ENCODE assay signal across 13 cellular contexts in genomic region chr5:72160299-72160698, GRCh38. TPM values are rescaled to one million over a fixed set of nuclear protein-coding genes. Genes with fewer than 3 reads are reported as not detected.
DNase-seq lines count a peak whose midpoint lies in the region; ATAC-seq and TF ChIP-seq lines count a peak whose summit lies in the region.
"Had no signal": no experiment of that assay in that cellular context is flagged by ENCODE, and none has a peak within 500 bp of the region (broad histone marks: within the 10 kb centered on the region; RNA-seq: fewer than 3 reads in every experiment).

No MANE protein-coding gene starts in this region.

- CTCF ChIA-PET in AG04449 (lab: Yijun Ruan, JAX): interaction anchor here (1.3 to 1.6 kb wide), 2 partner anchors 10 to 15 kb away, joined by 3 to 5 read pairs; no protein-coding TSS in a partner anchor

- POLR2A ChIA-PET in AG04449 (lab: Yijun Ruan, JAX): no interaction called here

- no peak for TF ChIP-seq CTCF in AG04449 (IDR thresholded peaks at IDR 0.05; ENCODE audit: insufficient read depth, low read length, missing control alignments)

- no peak overlapping the region for H3K4me3 ChIP-seq in AG04449 (ENCODE audit: low read depth, low read length)
- H3K4me3 ChIP-seq: GM12878, PC-9 had no signal

- DNase-seq in AG04449 (ENCODE audit: low read depth, low spot score): peak; percentile 62
- DNase-seq in LHCN-M2 (ENCODE audit: low read depth): peak; percentile 81
- peak; percentile 57 for DNase-seq in dedifferentiated amniotic fluid mesenchymal stem cell (ENCODE audit: extremely low spot score)
- DNase-seq in lung microvascular endothelial cell (ENCODE audit: low read depth in 2 of 2): peak; percentile 76 to 93
- no peak for DNase-seq in hypothalamus (lab: John Stamatoyannopoulos, UW)
- DNase-seq: ACHN; occipital lobe; PC-9; stimulated activated CD4-positive, alpha-beta T cell treated with anti-CD3 and anti-CD28 coated beads, Interleukin-15, amount 100 ng/mL, for 24 hours had no signal

- ATAC-seq in HG03354 (IDR thresholded peaks at IDR 0.05; ENCODE audit: poor library complexity, severe bottlenecking, unreplicated experiment) (no peak), GM21515 (IDR thresholded peaks at IDR 0.05; ENCODE audit: unreplicated experiment) (no peak), HG02798 (IDR thresholded peaks at IDR 0.05; ENCODE audit: poor library complexity, unreplicated experiment) (no peak)
- ATAC-seq: GM12878 had no signal

RNA-seq across cellular contexts. Expression of gene MAP1B, which starts 53.0 kb away (rescaled TPM):
- total RNA-seq in LHCN-M2 (2014; rRNA removed): 66.9 and 197 TPM in 2 replicates
- 57.6 TPM for polyA plus RNA-seq in LHCN-M2 (2012)
- 41.1 and 41.4 TPM in 2 replicates for total RNA-seq in lung microvascular endothelial cell

Comparison
In these comparisons a context has a peak if more than half of its experiments do, and no peak if none do; other contexts are left out.
1. DNase-seq: peak in AG04449 (single experiment), LHCN-M2 (single experiment), dedifferentiated amniotic fluid mesenchymal stem cell (single experiment) and lung microvascular endothelial cell (2 of 2); none in hypothalamus (0 of 51).